1 cellular context compared by ENCODE assay signal in genomic region chr6:36863670-36864540, GRCh38.
TF ChIP-seq lines count a peak whose summit lies in the region.

No MANE protein-coding gene starts in this region.

TF ChIP-seq in K562, 482 proteins besides CTCF, POLR2A, EP300 and RAD21 (continued from another document):
- TF ChIP-seq, protein P1, sequence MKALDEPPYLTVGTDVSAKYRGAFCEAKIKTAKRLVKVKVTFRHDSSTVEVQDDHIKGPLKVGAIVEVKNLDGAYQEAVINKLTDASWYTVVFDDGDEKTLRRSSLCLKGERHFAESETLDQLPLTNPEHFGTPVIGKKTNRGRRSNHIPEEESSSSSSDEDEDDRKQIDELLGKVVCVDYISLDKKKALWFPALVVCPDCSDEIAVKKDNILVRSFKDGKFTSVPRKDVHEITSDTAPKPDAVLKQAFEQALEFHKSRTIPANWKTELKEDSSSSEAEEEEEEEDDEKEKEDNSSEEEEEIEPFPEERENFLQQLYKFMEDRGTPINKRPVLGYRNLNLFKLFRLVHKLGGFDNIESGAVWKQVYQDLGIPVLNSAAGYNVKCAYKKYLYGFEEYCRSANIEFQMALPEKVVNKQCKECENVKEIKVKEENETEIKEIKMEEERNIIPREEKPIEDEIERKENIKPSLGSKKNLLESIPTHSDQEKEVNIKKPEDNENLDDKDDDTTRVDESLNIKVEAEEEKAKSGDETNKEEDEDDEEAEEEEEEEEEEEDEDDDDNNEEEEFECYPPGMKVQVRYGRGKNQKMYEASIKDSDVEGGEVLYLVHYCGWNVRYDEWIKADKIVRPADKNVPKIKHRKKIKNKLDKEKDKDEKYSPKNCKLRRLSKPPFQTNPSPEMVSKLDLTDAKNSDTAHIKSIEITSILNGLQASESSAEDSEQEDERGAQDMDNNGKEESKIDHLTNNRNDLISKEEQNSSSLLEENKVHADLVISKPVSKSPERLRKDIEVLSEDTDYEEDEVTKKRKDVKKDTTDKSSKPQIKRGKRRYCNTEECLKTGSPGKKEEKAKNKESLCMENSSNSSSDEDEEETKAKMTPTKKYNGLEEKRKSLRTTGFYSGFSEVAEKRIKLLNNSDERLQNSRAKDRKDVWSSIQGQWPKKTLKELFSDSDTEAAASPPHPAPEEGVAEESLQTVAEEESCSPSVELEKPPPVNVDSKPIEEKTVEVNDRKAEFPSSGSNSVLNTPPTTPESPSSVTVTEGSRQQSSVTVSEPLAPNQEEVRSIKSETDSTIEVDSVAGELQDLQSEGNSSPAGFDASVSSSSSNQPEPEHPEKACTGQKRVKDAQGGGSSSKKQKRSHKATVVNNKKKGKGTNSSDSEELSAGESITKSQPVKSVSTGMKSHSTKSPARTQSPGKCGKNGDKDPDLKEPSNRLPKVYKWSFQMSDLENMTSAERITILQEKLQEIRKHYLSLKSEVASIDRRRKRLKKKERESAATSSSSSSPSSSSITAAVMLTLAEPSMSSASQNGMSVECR (CRISPR knock-in tag; IDR thresholded peaks at IDR 0.05) = no peak
- TF ChIP-seq, protein P2, sequence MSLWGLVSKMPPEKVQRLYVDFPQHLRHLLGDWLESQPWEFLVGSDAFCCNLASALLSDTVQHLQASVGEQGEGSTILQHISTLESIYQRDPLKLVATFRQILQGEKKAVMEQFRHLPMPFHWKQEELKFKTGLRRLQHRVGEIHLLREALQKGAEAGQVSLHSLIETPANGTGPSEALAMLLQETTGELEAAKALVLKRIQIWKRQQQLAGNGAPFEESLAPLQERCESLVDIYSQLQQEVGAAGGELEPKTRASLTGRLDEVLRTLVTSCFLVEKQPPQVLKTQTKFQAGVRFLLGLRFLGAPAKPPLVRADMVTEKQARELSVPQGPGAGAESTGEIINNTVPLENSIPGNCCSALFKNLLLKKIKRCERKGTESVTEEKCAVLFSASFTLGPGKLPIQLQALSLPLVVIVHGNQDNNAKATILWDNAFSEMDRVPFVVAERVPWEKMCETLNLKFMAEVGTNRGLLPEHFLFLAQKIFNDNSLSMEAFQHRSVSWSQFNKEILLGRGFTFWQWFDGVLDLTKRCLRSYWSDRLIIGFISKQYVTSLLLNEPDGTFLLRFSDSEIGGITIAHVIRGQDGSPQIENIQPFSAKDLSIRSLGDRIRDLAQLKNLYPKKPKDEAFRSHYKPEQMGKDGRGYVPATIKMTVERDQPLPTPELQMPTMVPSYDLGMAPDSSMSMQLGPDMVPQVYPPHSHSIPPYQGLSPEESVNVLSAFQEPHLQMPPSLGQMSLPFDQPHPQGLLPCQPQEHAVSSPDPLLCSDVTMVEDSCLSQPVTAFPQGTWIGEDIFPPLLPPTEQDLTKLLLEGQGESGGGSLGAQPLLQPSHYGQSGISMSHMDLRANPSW (CRISPR knock-in tag; IDR thresholded peaks at IDR 0.05) = no peak
- TF ChIP-seq NCOA1 (IDR thresholded peaks at IDR 0.05; ENCODE audit: low read depth) = no peak
- TF ChIP-seq ETV1 (tag; conservative IDR thresholded peaks at IDR 0.05; ENCODE audit: low read depth) = no peak
- TF ChIP-seq BRF2 (IDR thresholded peaks at IDR 0.05; ENCODE audit: borderline replicate concordance, insufficient read depth, insufficient read length) = no peak
- no peak for TF ChIP-seq FOXP1 (CRISPR knock-in tag; IDR thresholded peaks at IDR 0.05)
- no peak for TF ChIP-seq BACH1 (tag; IDR thresholded peaks at IDR 0.05)
- TF ChIP-seq MTA1 (IDR thresholded peaks at IDR 0.05; ENCODE audit: borderline replicate concordance) = no peak
- no peak for TF ChIP-seq ZNF780A (CRISPR knock-in tag; IDR thresholded peaks at IDR 0.05)
- no peak for TF ChIP-seq ZNF23 (CRISPR knock-in tag; IDR thresholded peaks at IDR 0.05)
- TF ChIP-seq HNRNPH1 (optimal IDR thresholded peaks at IDR 0.05; ENCODE audit: low read depth, low read length) = no peak
- TF ChIP-seq ZNF696 (CRISPR knock-in tag; conservative IDR thresholded peaks at IDR 0.05) = no peak
- no peak for TF ChIP-seq PTTG1 (tag; IDR thresholded peaks at IDR 0.05; ENCODE audit: low read depth)
- TF ChIP-seq GABPB2 (CRISPR knock-in tag; conservative IDR thresholded peaks at IDR 0.05) = no peak
- TF ChIP-seq ZMIZ1 (IDR thresholded peaks at IDR 0.05; ENCODE audit: low read depth in 2 of 2, low read length in 2 of 2) = no peak
